In genomic region chr12:46553911-46554310, GRCh38 we compare ENCODE assay signal across 23 cellular contexts.
DNase-seq lines count a peak whose midpoint lies in the region; ATAC-seq, FAIRE-seq and TF ChIP-seq lines count a peak whose summit lies in the region.
"Had no signal": no experiment of that assay in that cellular context is flagged by ENCODE, and none has a peak within 500 bp of the region (broad histone marks: within the 10 kb centered on the region; RNA-seq: fewer than 3 reads in every experiment).

No MANE protein-coding gene starts in this region.

- peaks cover 0 to 26% of the 10 kb centered on the region in 2 donors for H3K4me1 ChIP-seq in right atrium auricular region
- peaks cover 90% of the 10 kb centered on the region for H3K4me1 ChIP-seq in keratinocyte (ENCODE audit: control insufficient read depth, extremely low read depth, insufficient read depth, low read length)
- peaks cover 32% of the 10 kb centered on the region for H3K4me1 ChIP-seq in vagina

- H2AFZ ChIP-seq in keratinocyte (ENCODE audit: control insufficient read depth, low read length): no peak overlapping the region

- no peaks in the 10 kb centered on the region for H3K79me2 ChIP-seq in keratinocyte (ENCODE audit: control insufficient read depth, insufficient read depth, low read length)

- TF ChIP-seq CTCF in right atrium auricular region (IDR thresholded peaks at IDR 0.05) (no peak), chondrocyte (IDR thresholded peaks at IDR 0.05) (no peak), keratinocyte (optimal IDR thresholded peaks at IDR 0.05 in 1 of 3, IDR thresholded peaks at IDR 0.05 in 1 of 3, conservative IDR thresholded peaks at IDR 0.05 in 1 of 3; ENCODE audit: extremely low read depth in 1 of 3, insufficient read depth in 2 of 3, low read length in 3 of 3) (no peak), vagina (IDR thresholded peaks at IDR 0.05) (no peak), type B pancreatic cell (conservative IDR thresholded peaks at IDR 0.05) (no peak)

- no peak for ATAC-seq in Right ventricle myocardium superior (ENCODE audit: poor library complexity)
- ATAC-seq: activated CD8-positive, alpha-beta memory T cell treated with anti-CD3 and anti-CD28 coated beads, Interleukin-2, amount 10 ng/mL, durations not matched to agents 7 days and 5 days had no signal

- no peak overlapping the region for H3K4me3 ChIP-seq in right atrium auricular region
- H3K4me3 ChIP-seq in keratinocyte (ENCODE audit: control insufficient read depth in 2 of 3, extremely low read depth in 1 of 3, insufficient read depth in 2 of 3, low read depth in 1 of 3, low read length in 3 of 3): no peak overlapping the region
- H3K4me3 ChIP-seq in vagina: no peak overlapping the region
- H3K4me3 ChIP-seq: HAP-1, SJSA1 had no signal

- H3K27me3 Mint-ChIP-seq in chondrocyte (ENCODE audit: low read depth) (no peaks in the 10 kb centered on the region), type B pancreatic cell (no peaks in the 10 kb centered on the region)
- H3K27me3 Mint-ChIP-seq: activated CD8-positive, alpha-beta memory T cell treated with anti-CD3 and anti-CD28 coated beads, Interleukin-2, amount 10 ng/mL, durations not matched to agents 7 days and 5 days; CD4-positive, alpha-beta T cell; memory B cell; stimulated activated naive CD8-positive, alpha-beta T cell treated with anti-CD3 and anti-CD28 coated beads, Interleukin-15, Interleukin-2, amounts not matched to agents 100 ng/mL and 50 ng/mL, for 24 hours had no signal

- H3K27ac Mint-ChIP-seq in chondrocyte (ENCODE audit: unreplicated experiment) (peak overlapping the region; percentile 93), type B pancreatic cell (no peak overlapping the region)
- H3K27ac Mint-ChIP-seq: activated CD8-positive, alpha-beta memory T cell treated with anti-CD3 and anti-CD28 coated beads, Interleukin-2, amount 10 ng/mL, durations not matched to agents 7 days and 5 days; CD4-positive, alpha-beta T cell; memory B cell; stimulated activated naive CD8-positive, alpha-beta T cell treated with anti-CD3 and anti-CD28 coated beads, Interleukin-15, Interleukin-2, amounts not matched to agents 100 ng/mL and 50 ng/mL, for 24 hours had no signal

- H3K4me1 Mint-ChIP-seq in chondrocyte (ENCODE audit: low read depth) (peaks cover 83% of the 10 kb centered on the region), type B pancreatic cell (ENCODE audit: unreplicated experiment) (peaks cover 38% of the 10 kb centered on the region)

- DNase-seq in right atrium auricular region (ENCODE audit: low spot score): no peak
- DNase-seq in Right ventricle myocardium superior: no peak
- DNase-seq in chondrocyte (ENCODE audit: low spot score): no peak
- DNase-seq in keratinocyte (ENCODE audit: low read depth, low spot score): no peak
- DNase-seq in vagina (ENCODE audit: extremely low spot score in 2 of 2): no peak
- no peak for DNase-seq in NCI-H146 treated with DMSO at 0.1 percent for 48 hours (lab: John Stamatoyannopoulos, UW; ENCODE audit: unreplicated experiment)
- DNase-seq in DMS79 treated with DMSO at 0.1 percent for 48 hours (lab: John Stamatoyannopoulos, UW): no peak
- no peak for DNase-seq in type B pancreatic cell (ENCODE audit: extremely low spot score, unreplicated experiment)
- DNase-seq: activated CD4-positive, alpha-beta T cell treated with anti-CD3 and anti-CD28 coated beads for 1 hour; activated CD8-positive, alpha-beta memory T cell treated with anti-CD3 and anti-CD28 coated beads, Interleukin-2, amount 10 ng/mL, durations not matched to agents 7 days and 5 days; activated effector memory CD4-positive, alpha-beta T cell treated with Interleukin-2 at 50 U/mL for 16 hours; CD4-positive, alpha-beta T cell; DMS79; KG1; kidney; NCI-H146; NCI-H446 treated with DMSO at 0.1 percent for 48 hours; T-helper 9 cell had no signal

- intact Hi-C loops in Right ventricle myocardium superior (cut with DNase I): no loop called here
- intact Hi-C loops in vagina (cut with DNase I): no loop called here

- H3K36me3 ChIP-seq in right atrium auricular region (no peaks in the 10 kb centered on the region), keratinocyte (ENCODE audit: control insufficient read depth in 2 of 2, extremely low read depth in 1 of 2, insufficient read depth in 2 of 2, low read length in 2 of 2) (peaks cover 0 to 5% of the 10 kb centered on the region in 2 experiments), vagina (no peaks in the 10 kb centered on the region)
- H3K36me3 ChIP-seq: HAP-1, SJSA1 had no signal

- dilution Hi-C loops in keratinocyte (cut with MboI; ENCODE audit: extremely low pct_ligation_motif_present, low sequenced_read_pairs): no loop called here

- H3K9ac ChIP-seq in keratinocyte (ENCODE audit: control insufficient read depth, extremely low read depth, insufficient read depth, low read length): peak overlapping the region; percentile 16

- H3K36me3 Mint-ChIP-seq in chondrocyte (ENCODE audit: low read depth) (no peaks in the 10 kb centered on the region), type B pancreatic cell (peaks cover 4% of the 10 kb centered on the region)

- H3K9me3 ChIP-seq in right atrium auricular region: no peaks in the 10 kb centered on the region
- no peaks in the 10 kb centered on the region for H3K9me3 ChIP-seq in keratinocyte (ENCODE audit: control insufficient read depth, low read depth, low read length)
- H3K9me3 ChIP-seq in vagina: no peaks in the 10 kb centered on the region
- H3K9me3 ChIP-seq: HAP-1, SJSA1 had no signal

- H3K27me3 ChIP-seq in right atrium auricular region (no peaks in the 10 kb centered on the region), keratinocyte (ENCODE audit: control insufficient read depth, extremely low read depth, insufficient read depth, low read length) (no peaks in the 10 kb centered on the region), vagina (no peaks in the 10 kb centered on the region)
- H3K27me3 ChIP-seq: SJSA1 had no signal

- H3K9me3 Mint-ChIP-seq in chondrocyte (ENCODE audit: low read depth) (peaks cover 10% of the 10 kb centered on the region), type B pancreatic cell (no peaks in the 10 kb centered on the region)
- H3K9me3 Mint-ChIP-seq: CD4-positive, alpha-beta T cell had no signal

- H3K9me1 ChIP-seq in keratinocyte (ENCODE audit: control insufficient read depth, extremely low read depth, insufficient read depth, low read length): no peaks in the 10 kb centered on the region

- peak; percentile 5 for FAIRE-seq in keratinocyte (lab: Jason Lieb, UNC)
- FAIRE-seq: endothelial cell of umbilical vein, kidney had no signal

- no peak overlapping the region for H3K4me3 Mint-ChIP-seq in chondrocyte (ENCODE audit: unreplicated experiment)
- no peak overlapping the region for H3K4me3 Mint-ChIP-seq in type B pancreatic cell
- H3K4me3 Mint-ChIP-seq: activated CD8-positive, alpha-beta memory T cell treated with anti-CD3 and anti-CD28 coated beads, Interleukin-2, amount 10 ng/mL, durations not matched to agents 7 days and 5 days; CD4-positive, alpha-beta T cell; memory B cell; stimulated activated naive CD8-positive, alpha-beta T cell treated with anti-CD3 and anti-CD28 coated beads, Interleukin-15, Interleukin-2, amounts not matched to agents 100 ng/mL and 50 ng/mL, for 24 hours had no signal

- peak overlapping the region; percentile 29 to 85 for H3K27ac ChIP-seq in right atrium auricular region
- peak overlapping the region; percentile 99 for H3K27ac ChIP-seq in keratinocyte (ENCODE audit: control insufficient read depth, insufficient read depth, low read length)
- peak overlapping the region; percentile 66 for H3K27ac ChIP-seq in vagina

- TF ChIP-seq POLR2A in vagina (IDR thresholded peaks at IDR 0.05): no peak

- no peak overlapping the region for H3K4me2 ChIP-seq in keratinocyte (ENCODE audit: control insufficient read depth, extremely low read depth, insufficient read depth, low read depth, low read length)

- no peaks in the 10 kb centered on the region for H4K20me1 ChIP-seq in keratinocyte (ENCODE audit: control insufficient read depth, extremely low read depth, insufficient read depth, low read length)
